1 cellular context compared by ENCODE assay signal in the genomic region with DNA sequence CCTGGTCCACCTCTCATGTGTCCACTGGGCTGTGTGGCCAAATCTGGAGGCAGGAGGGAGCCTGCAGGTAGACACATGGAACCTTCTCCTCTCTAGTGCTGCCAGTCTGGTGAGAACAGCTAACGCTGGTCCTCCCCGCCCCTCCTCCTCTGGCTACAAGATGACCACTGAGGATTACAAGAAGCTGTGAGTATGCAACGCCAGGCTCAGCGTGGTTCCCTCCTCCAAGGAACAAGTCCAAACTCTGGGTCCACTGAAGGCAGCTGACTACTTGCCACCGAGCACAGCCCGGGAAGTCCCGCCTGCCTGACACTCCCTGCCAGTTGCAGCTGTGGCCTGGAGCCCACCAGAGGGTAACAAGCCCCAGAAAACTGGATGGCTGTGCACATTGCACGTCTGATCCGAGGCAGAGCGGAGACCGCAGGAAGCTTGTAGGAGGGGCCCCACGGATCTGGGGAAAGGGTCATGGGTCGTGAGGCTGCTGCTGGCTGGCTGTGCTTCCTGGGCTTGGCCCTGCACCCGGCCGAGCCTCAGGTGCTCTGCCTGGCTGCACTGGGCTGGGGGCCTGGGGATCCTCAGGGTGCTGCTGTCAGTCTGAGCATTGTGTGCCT.
TF ChIP-seq lines count a peak whose summit lies in the region.

No MANE protein-coding gene starts in this region.

TF ChIP-seq in HepG2, 621 proteins besides CTCF, POLR2A, EP300 and RAD21 (continued from another document):
- TF ChIP-seq, protein P1, sequence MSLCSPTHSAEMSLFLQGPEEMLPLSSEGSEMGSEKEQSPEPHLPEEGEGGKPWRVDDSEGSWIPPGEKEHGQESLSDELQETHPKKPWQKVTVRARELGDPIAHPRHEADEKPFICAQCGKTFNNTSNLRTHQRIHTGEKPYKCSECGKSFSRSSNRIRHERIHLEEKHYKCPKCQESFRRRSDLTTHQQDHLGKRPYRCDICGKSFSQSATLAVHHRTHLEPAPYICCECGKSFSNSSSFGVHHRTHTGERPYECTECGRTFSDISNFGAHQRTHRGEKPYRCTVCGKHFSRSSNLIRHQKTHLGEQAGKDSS (CRISPR knock-in tag; IDR thresholded peaks at IDR 0.05; ENCODE audit: borderline replicate concordance, low read depth) = no peak
- TF ChIP-seq MBNL3 (CRISPR knock-in tag; conservative IDR thresholded peaks at IDR 0.05) (no peak), ZNF782 (CRISPR knock-in tag; IDR thresholded peaks at IDR 0.05; ENCODE audit: borderline replicate concordance) (no peak)
- TF ChIP-seq, protein P2, sequence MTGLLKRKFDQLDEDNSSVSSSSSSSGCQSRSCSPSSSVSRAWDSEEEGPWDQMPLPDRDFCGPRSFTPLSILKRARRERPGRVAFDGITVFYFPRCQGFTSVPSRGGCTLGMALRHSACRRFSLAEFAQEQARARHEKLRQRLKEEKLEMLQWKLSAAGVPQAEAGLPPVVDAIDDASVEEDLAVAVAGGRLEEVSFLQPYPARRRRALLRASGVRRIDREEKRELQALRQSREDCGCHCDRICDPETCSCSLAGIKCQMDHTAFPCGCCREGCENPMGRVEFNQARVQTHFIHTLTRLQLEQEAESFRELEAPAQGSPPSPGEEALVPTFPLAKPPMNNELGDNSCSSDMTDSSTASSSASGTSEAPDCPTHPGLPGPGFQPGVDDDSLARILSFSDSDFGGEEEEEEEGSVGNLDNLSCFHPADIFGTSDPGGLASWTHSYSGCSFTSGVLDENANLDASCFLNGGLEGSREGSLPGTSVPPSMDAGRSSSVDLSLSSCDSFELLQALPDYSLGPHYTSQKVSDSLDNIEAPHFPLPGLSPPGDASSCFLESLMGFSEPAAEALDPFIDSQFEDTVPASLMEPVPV (CRISPR knock-in tag; IDR thresholded peaks at IDR 0.05) = no peak
